ENCODE assay signal across 16 cellular contexts in the genomic region with DNA sequence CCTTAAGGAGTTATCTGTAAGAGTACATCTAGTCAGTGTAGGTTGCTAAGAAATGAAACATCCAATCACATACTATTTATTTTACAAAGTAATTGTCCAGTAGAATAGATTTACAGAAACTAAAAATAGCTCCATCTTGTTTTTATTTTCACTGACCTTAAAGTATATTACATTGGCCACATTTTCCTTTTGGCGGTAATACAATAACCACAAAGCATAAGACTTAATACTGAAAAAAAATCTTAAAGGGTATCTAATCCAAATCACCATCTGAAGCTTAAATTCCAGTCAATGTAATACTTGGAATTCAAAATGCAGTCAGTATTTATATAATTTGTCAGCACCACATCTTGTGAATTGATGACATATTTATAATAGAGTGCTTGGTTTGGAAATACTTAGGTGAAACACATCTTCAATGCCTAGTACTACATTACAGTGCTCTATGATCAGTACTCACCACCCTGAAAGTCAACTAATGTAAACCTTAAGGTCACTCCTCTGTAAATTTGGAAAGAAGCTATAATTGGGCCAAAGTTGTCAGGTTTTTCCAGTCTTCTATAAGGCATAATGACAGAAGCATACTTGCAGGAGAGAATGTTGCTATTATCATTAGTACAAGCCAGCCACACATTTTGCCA. TPM values are rescaled to one million over a fixed set of nuclear protein-coding genes. Genes with fewer than 3 reads are reported as not detected.
A peak's percentile ranks its signal among the peaks of the same experiment; 100 is the strongest.
DNase-seq lines count a peak whose midpoint lies in the region; ATAC-seq, FAIRE-seq and TF ChIP-seq lines count a peak whose summit lies in the region.
"Had no signal": no experiment of that assay in that cellular context is flagged by ENCODE, and none has a peak within 500 bp of the region (broad histone marks: within the 10 kb centered on the region; RNA-seq: fewer than 3 reads in every experiment).

No MANE protein-coding gene starts in this region.

- in situ Hi-C loops in astrocyte of the spinal cord (cut with HindIII; ENCODE audit: low sequenced_read_pairs) = no loop called here

- no peak overlapping the region for H3K4me3 ChIP-seq in heart left ventricle
- H3K4me3 ChIP-seq in astrocyte of the spinal cord (ENCODE audit: low read depth, low read length) = no peak overlapping the region
- H3K4me3 ChIP-seq: ascending aorta, SK-N-MC, stomach had no signal

- no peaks in the 10 kb centered on the region for H3K27me3 ChIP-seq in heart left ventricle
- H3K27me3 ChIP-seq: ascending aorta, stomach had no signal

- peaks cover 5 to 66% (median 49%) of the 10 kb centered on the region in 12 donors for H3K4me1 ChIP-seq in heart left ventricle
- H3K4me1 ChIP-seq: parathyroid adenoma had no signal

- H3K27ac ChIP-seq in heart left ventricle = peak overlapping the region in 9 of 12 donors; percentile 9 to 67 (median 26)
- H3K27ac ChIP-seq: HL-60, parathyroid adenoma, SK-N-MC had no signal

- peaks cover 2 to 11% (median 2%) of the 10 kb centered on the region in 3 donors for H3K4me1 Mint-ChIP-seq in T-cell

- no peak overlapping the region for H3K4me3 Mint-ChIP-seq in T-cell

- no peak overlapping the region for H3K27ac Mint-ChIP-seq in T-cell

- TF ChIP-seq CTCF in heart left ventricle (IDR thresholded peaks at IDR 0.05) (no peak), astrocyte of the spinal cord (IDR thresholded peaks at IDR 0.05; ENCODE audit: low read depth, low read length) (no peak)

- no peak for ATAC-seq in heart left ventricle
- ATAC-seq in left ventricle myocardium superior = no peak
- peak; percentile 36 for ATAC-seq in left colon
- no peak for ATAC-seq in GM19035 (IDR thresholded peaks at IDR 0.05; ENCODE audit: unreplicated experiment)
- no peak for ATAC-seq in T-cell (replicated peaks in 1 of 4)

- WGBS in heart left ventricle, 4 donors = 82 to 93% (median 85%) methylated on average over 1 of the region's 1 CpG

- POLR2A ChIA-PET in T-cell (lab: Charles Lee) = interaction anchor here (0.5 to 1.1 kb wide), 4 partner anchors 19 to 79 kb away, joined by 3 to 12 read pairs (median 4); no protein-coding TSS in a partner anchor

- TF ChIP-seq POLR2A in heart left ventricle (IDR thresholded peaks at IDR 0.05) (no peak), H54 (IDR thresholded peaks at IDR 0.05; ENCODE audit: low read depth, low read length) (no peak)

- DNase-seq in heart left ventricle (no peak), left ventricle myocardium superior (no peak), astrocyte of the spinal cord (ENCODE audit: low read depth, low spot score) (peak; percentile 50), left colon (no peak), T-cell (no peak), SK-N-DZ (ENCODE audit: low spot score) (no peak), H54 (ENCODE audit: insufficient read length, low spot score) (no peak)
- DNase-seq: effector CD4-positive, alpha-beta T cell; midbrain; NCI-H146; stomach had no signal

- H3K9me3 ChIP-seq in heart left ventricle = no peaks in the 10 kb centered on the region
- H3K9me3 ChIP-seq: ascending aorta, stomach had no signal

- peaks cover 38% of the 10 kb centered on the region for H3K36me3 Mint-ChIP-seq in T-cell

- H3K9me3 Mint-ChIP-seq in T-cell = no peaks in the 10 kb centered on the region

- CTCF ChIA-PET in T-cell (lab: Charles Lee) = interaction anchor here in 1 of 2 donors (0.6 kb wide), 1 partner anchor 1008 kb away, joined by 5 read pairs; no protein-coding TSS in a partner anchor

- no peaks in the 10 kb centered on the region for H3K27me3 Mint-ChIP-seq in T-cell

- intact Hi-C loops in heart left ventricle (cut with DNase I) (loop anchor here in 1 of 10 donors (5.0 kb wide), 1 partner anchor 1846 kb away; no protein-coding TSS in a partner anchor), left ventricle myocardium superior (cut with micrococcal nuclease) (no loop called here), left colon (cut with DNase I, micrococcal nuclease) (no loop called here)

- peaks cover 0 to 16% (median 11%) of the 10 kb centered on the region in 9 donors for H3K36me3 ChIP-seq in heart left ventricle
- H3K36me3 ChIP-seq: ascending aorta had no signal

- no peak for FAIRE-seq in H54 (lab: Jason Lieb, UNC)

RNA-seq across cellular contexts. Expression of a gene that starts 8.9 kb away (rescaled TPM):
- total RNA-seq in heart left ventricle (10 to 100 TPM; 17.7 to 44.3 (median 28.3) TPM), left ventricle myocardium superior (24.6 TPM), left colon (10 to 100 TPM; 22.8 to 27.5 TPM), T-cell (10 to 100 TPM in 2 of 5 donors, 1 to 10 TPM in 3; 7.8 to 10.9 (median 10.0) TPM)
- polyA plus RNA-seq in heart left ventricle = 10 to 100 TPM; 10.3 to 17.2 TPM
- polyA plus RNA-seq in SK-N-DZ (2014; cell fraction: cytosol; rRNA removed) = 14.6 and 21.9 TPM in 2 replicates
- 15.3 and 17.0 TPM in 2 replicates for polyA plus RNA-seq in SK-N-DZ (2014; cell fraction: nucleus; rRNA removed)

RNA-seq across cellular contexts. Expression of a gene that starts 9.3 kb away (rescaled TPM):
- total RNA-seq in heart left ventricle (100 to 1,000 TPM; 195 to 808 (median 308) TPM), left ventricle myocardium superior (377 TPM), left colon (10 to 100 TPM; 52.9 to 62.3 TPM), T-cell (10 to 100 TPM; 22.1 to 35.1 (median 30.2) TPM)
- 100 to 1,000 TPM; 214 to 253 TPM for polyA plus RNA-seq in heart left ventricle
- polyA plus RNA-seq in SK-N-DZ (2014; cell fraction: cytosol; rRNA removed) = 167 and 193 TPM in 2 replicates
- 87.9 and 91.2 TPM in 2 replicates for polyA plus RNA-seq in SK-N-DZ (2014; cell fraction: nucleus; rRNA removed)
